In the genomic region with DNA sequence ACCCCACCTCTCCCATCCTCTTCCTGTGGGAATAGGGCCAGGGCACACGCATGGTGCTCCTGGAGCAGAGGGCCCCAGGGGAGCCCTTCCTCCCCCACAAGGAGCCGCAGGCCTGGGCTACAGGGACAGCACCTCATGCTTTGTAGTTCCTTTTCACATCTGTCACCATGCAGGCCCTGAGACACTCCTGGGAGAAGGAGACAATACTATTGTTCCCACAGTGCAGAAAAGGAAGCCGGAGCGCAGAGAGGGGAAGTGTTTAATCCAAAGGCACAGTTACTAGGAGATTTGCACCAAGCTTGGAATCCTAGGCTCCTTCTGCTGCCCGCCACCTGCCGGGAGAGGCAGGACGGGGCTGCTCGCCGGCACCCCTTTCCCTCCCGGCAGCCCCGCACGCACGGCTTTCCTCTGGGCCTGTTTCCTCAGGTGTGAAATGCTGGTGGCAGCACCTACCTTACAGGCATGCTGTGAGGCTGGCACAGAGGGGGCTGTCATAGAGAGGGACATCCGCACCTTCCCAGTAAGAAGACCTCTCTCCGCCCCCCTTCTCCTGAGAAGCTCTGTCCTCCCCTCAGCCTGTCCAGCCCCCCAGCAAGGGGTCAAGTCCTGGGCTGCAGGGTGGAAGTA, we compare ENCODE assay signal across 1 cellular context.
TF ChIP-seq lines count a peak whose summit lies in the region.

No MANE protein-coding gene starts in this region.

TF ChIP-seq in H1, 55 proteins besides CTCF, POLR2A, EP300 and RAD21:
- no peak for TF ChIP-seq YY1 (IDR thresholded peaks at IDR 0.05; ENCODE audit: low read depth, low read length)
- TF ChIP-seq SP4 (IDR thresholded peaks at IDR 0.05; ENCODE audit: low read length): no peak
- no peak for TF ChIP-seq SUZ12 (IDR thresholded peaks at IDR 0.05; ENCODE audit: low read length)
- TF ChIP-seq KDM5A (IDR thresholded peaks at IDR 0.05; ENCODE audit: low read length): no peak
- TF ChIP-seq SRF (IDR thresholded peaks at IDR 0.05; ENCODE audit: low read depth, low read length): no peak
- no peak for TF ChIP-seq KDM1A (IDR thresholded peaks at IDR 0.05; ENCODE audit: borderline replicate concordance, low read length)
- TF ChIP-seq RBBP5 (IDR thresholded peaks at IDR 0.05; ENCODE audit: borderline replicate concordance, low read depth, low read length): no peak
- no peak for TF ChIP-seq SP2 (IDR thresholded peaks at IDR 0.05; ENCODE audit: low read length)
- TF ChIP-seq RXRA (IDR thresholded peaks at IDR 0.05; ENCODE audit: insufficient read depth, low read depth, low read length): no peak
- no peak for TF ChIP-seq NANOG (IDR thresholded peaks at IDR 0.05; ENCODE audit: insufficient read depth, low read depth, low read length, poor library complexity, severe bottlenecking)
- no peak for TF ChIP-seq ZNF274 (IDR thresholded peaks at IDR 0.05; ENCODE audit: borderline replicate concordance, extremely low read depth, low read length)
- TF ChIP-seq JUND (IDR thresholded peaks at IDR 0.05; ENCODE audit: low read length): no peak
- no peak for TF ChIP-seq FOSL1 (IDR thresholded peaks at IDR 0.05; ENCODE audit: insufficient read depth, low read depth, low read length)
- TF ChIP-seq, protein P1, sequence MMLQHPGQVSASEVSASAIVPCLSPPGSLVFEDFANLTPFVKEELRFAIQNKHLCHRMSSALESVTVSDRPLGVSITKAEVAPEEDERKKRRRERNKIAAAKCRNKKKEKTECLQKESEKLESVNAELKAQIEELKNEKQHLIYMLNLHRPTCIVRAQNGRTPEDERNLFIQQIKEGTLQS (IDR thresholded peaks at IDR 0.05; ENCODE audit: insufficient read depth, low read depth, low read length): no peak
- TF ChIP-seq SIRT6 (IDR thresholded peaks at IDR 0.05; ENCODE audit: low read length): no peak
- no peak for TF ChIP-seq HDAC6 (IDR thresholded peaks at IDR 0.05; ENCODE audit: low read depth, low read length)
- no peak for TF ChIP-seq JUN (IDR thresholded peaks at IDR 0.05; ENCODE audit: low read depth, low read length)
